Comparison of ENCODE assay signal across 23 cellular contexts in the genomic region with DNA sequence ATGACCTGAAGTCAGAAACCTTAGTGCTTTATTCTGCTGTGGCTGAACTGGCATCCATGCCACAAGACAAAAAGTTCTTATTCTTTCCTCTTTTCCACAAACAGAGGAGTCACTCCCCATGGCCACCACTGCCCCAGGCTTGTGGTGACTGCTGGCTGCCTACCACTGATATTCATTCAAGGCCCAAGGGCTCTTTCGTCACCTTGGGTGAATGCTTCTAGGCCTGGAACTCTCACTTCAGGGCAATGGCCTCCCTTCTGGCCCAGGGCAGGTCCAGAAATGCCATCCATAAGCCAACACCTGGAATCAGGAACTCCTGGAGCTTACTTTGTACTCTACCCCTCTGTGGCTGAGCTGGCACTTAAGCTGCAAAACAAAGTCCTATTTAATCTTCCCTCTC.
"Had no signal": no experiment of that assay in that cellular context is flagged by ENCODE, and none has a peak within 500 bp of the region (broad histone marks: within the 10 kb centered on the region; RNA-seq: fewer than 3 reads in every experiment).

No MANE protein-coding gene starts in this region.

- H3K4me1 ChIP-seq: stomach, suprapubic skin, testis, thyroid gland, tibial artery, tibial nerve, transverse colon, upper lobe of left lung, upper lobe of right lung, uterus, vagina had no signal

- H3K36me3 ChIP-seq: uterus had no signal

- H3K27ac ChIP-seq: stomach, suprapubic skin, testis, thoracic aorta, thyroid gland, tibial artery, tibial nerve, transverse colon, upper lobe of left lung, upper lobe of right lung, uterus, vagina had no signal

- H3K9me3 ChIP-seq: testis, thoracic aorta, thyroid gland, vagina had no signal

- DNase-seq: stimulated activated CD4-positive, alpha-beta T cell treated with anti-CD3 and anti-CD28 coated beads, Interleukin-2, amount 100 ng/mL, for 48 hours; stimulated activated CD4-positive, alpha-beta T cell treated with anti-CD3 and anti-CD28 coated beads, Interleukin-4, amount 100 ng/mL, for 1 hour; stimulated activated CD4-positive, alpha-beta T cell treated with anti-CD3 and anti-CD28 coated beads, Interleukin-4, amount 100 ng/mL, for 24 hours; stimulated activated CD4-positive, alpha-beta T cell treated with anti-CD3 and anti-CD28 coated beads, Interleukin-4, amount 100 ng/mL, for 4 hours; stimulated activated CD8-positive, alpha-beta memory T cell treated with anti-CD3 and anti-CD28 coated beads, Interleukin-4, amount 100 ng/mL, for 48 hours; stimulated activated naive B cell treated with anti-CD40 and anti-IgM and Interleukin-4, amounts not matched to agents 10 μg/mL and 1 μg/mL and 100 μg/mL, for 72 hours; stimulated activated naive CD4-positive, alpha-beta T cell; stimulated activated naive CD4-positive, alpha-beta T cell treated with Interleukin-2 at 50 U/mL for 16 hours; stimulated activated naive CD8-positive, alpha-beta T cell treated with anti-CD3 and anti-CD28 coated beads, Interleukin-15, amount 100 ng/mL, for 72 hours; stimulated activated naive CD8-positive, alpha-beta T cell treated with anti-CD3 and anti-CD28 coated beads, Interleukin-15, Interleukin-2, amounts not matched to agents 100 U/mL and 50 U/mL, for 24 hours; stomach; substantia nigra; testis; thyroid gland; tibial artery; transverse colon; upper lobe of left lung; upper lobe of right lung; uterus had no signal

- H3K4me3 ChIP-seq: stomach, suprapubic skin, testis, thoracic aorta, thyroid gland, tibial artery, tibial nerve, transverse colon, upper lobe of left lung, upper lobe of right lung, uterus, vagina had no signal

- H3K27me3 ChIP-seq: stomach, suprapubic skin, testis, thyroid gland, tibial artery, tibial nerve, transverse colon, upper lobe of left lung, upper lobe of right lung, uterus, vagina had no signal
